Comparison of ENCODE assay signal across 19 cellular contexts in the genomic region with DNA sequence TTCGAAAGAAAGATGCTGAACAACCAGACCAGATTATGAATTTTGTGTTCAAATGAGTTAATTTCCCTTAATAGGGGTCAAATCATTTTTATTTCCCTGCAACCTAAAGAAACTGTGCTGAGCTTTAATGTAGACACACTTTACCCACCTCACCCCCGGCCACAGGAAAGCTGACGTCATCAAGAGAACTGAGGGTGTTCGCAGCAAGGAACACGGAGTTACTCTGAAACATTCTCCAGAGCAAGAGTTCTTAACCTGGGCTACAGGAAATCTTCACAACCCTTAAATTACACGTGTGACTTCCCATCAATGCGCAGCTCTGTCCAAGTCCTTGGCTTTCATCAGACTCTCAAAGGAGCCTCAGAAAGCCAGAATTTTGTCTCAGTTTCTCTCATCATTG.
DNase-seq lines count a peak whose midpoint lies in the region; ATAC-seq and TF ChIP-seq lines count a peak whose summit lies in the region.
"Had no signal": no experiment of that assay in that cellular context is flagged by ENCODE, and none has a peak within 500 bp of the region (broad histone marks: within the 10 kb centered on the region; RNA-seq: fewer than 3 reads in every experiment).

No MANE protein-coding gene starts in this region.

- no peaks in the 10 kb centered on the region for H3K4me1 ChIP-seq in right cardiac atrium (ENCODE audit: control insufficient read depth, insufficient read depth, low read length)

- peak; percentile 14 for DNase-seq in activated effector memory CD4-positive, alpha-beta T cell treated with anti-CD3 and anti-CD28 coated beads, Interleukin-2, amount 50 U/mL, for 16 hours
- no peak for DNase-seq in activated effector memory CD4-positive, alpha-beta T cell treated with Interleukin-2 at 50 U/mL for 16 hours
- DNase-seq in activated CD8-positive, alpha-beta T cell treated with anti-CD3 and anti-CD28 coated beads, Interleukin-2, amount 10 ng/mL, durations not matched to agents 7 days and 5 days: peak; percentile 26
- DNase-seq in medulla oblongata (ENCODE audit: extremely low spot score) (peak; percentile 9), type B pancreatic cell (ENCODE audit: extremely low spot score, unreplicated experiment) (no peak), dorsolateral prefrontal cortex (no peak), right cardiac atrium (no peak), omental fat pad (ENCODE audit: low spot score) (no peak)
- DNase-seq: DMS 273 treated with DMSO at 0.1 percent for 48 hours; GF-D8; GOT3; Kasumi-1; MM.1S; NCI-H1105 treated with DMSO at 0.1 percent for 48 hours; NCI-H187; NCI-H345; NCI-H69; NK-92 treated with Interleukin-12 subunit alpha and Interleukin-12 subunit beta, amount 100 ng/mL, for 24 hours; SHP77 had no signal

- no peaks in the 10 kb centered on the region for H3K36me3 Mint-ChIP-seq in activated CD8-positive, alpha-beta T cell treated with anti-CD3 and anti-CD28 coated beads, Interleukin-2, amount 10 ng/mL, durations not matched to agents 7 days and 5 days (ENCODE audit: low read depth)
- no peaks in the 10 kb centered on the region for H3K36me3 Mint-ChIP-seq in type B pancreatic cell

- no peaks in the 10 kb centered on the region for H3K27me3 Mint-ChIP-seq in activated CD8-positive, alpha-beta T cell treated with anti-CD3 and anti-CD28 coated beads, Interleukin-2, amount 10 ng/mL, durations not matched to agents 7 days and 5 days (ENCODE audit: low read depth)
- peaks cover 7% of the 10 kb centered on the region for H3K27me3 Mint-ChIP-seq in type B pancreatic cell

- H3K27me3 ChIP-seq in dorsolateral prefrontal cortex (no peaks in the 10 kb centered on the region), right cardiac atrium (ENCODE audit: control insufficient read depth, insufficient read depth) (no peaks in the 10 kb centered on the region)

- H3K4me1 Mint-ChIP-seq in activated CD8-positive, alpha-beta T cell treated with anti-CD3 and anti-CD28 coated beads, Interleukin-2, amount 10 ng/mL, durations not matched to agents 7 days and 5 days (ENCODE audit: low read depth): peaks cover 10% of the 10 kb centered on the region
- H3K4me1 Mint-ChIP-seq in type B pancreatic cell (ENCODE audit: unreplicated experiment): peaks cover 40% of the 10 kb centered on the region

- no peaks in the 10 kb centered on the region for H3K9me3 ChIP-seq in right cardiac atrium (ENCODE audit: control insufficient read depth, low read length)

- H3K4me3 Mint-ChIP-seq in activated CD8-positive, alpha-beta T cell treated with anti-CD3 and anti-CD28 coated beads, Interleukin-2, amount 10 ng/mL, durations not matched to agents 7 days and 5 days: no peak overlapping the region
- no peak overlapping the region for H3K4me3 Mint-ChIP-seq in type B pancreatic cell

- WGBS in right cardiac atrium: 52% methylated on average over 7 of the region's 7 CpGs

- TF ChIP-seq CTCF in type B pancreatic cell (conservative IDR thresholded peaks at IDR 0.05) (no peak), dorsolateral prefrontal cortex (IDR thresholded peaks at IDR 0.05 in 54 of 56, conservative IDR thresholded peaks at IDR 0.05 in 2 of 56; ENCODE audit: low read depth in 1 of 56, partially characterized antibody in 56 of 56) (no peak), omental fat pad (IDR thresholded peaks at IDR 0.05) (no peak)

- H3K27ac ChIP-seq in dorsolateral prefrontal cortex (no peak overlapping the region), right cardiac atrium (ENCODE audit: low read length) (no peak overlapping the region)

- CTCF ChIA-PET in activated CD8-positive, alpha-beta T cell treated with anti-CD3 and anti-CD28 coated beads, Interleukin-2, amount 10 ng/mL, durations not matched to agents 7 days and 5 days (lab: Charles Lee): interaction anchor here (1.2 kb wide), 1 partner anchor 12 kb away, joined by 3 read pairs; no protein-coding TSS in a partner anchor

- POLR2A ChIA-PET in activated CD8-positive, alpha-beta T cell treated with anti-CD3 and anti-CD28 coated beads, Interleukin-2, amount 10 ng/mL, durations not matched to agents 7 days and 5 days (lab: Charles Lee): no interaction called here

- H3K9me3 Mint-ChIP-seq in activated CD8-positive, alpha-beta T cell treated with anti-CD3 and anti-CD28 coated beads, Interleukin-2, amount 10 ng/mL, durations not matched to agents 7 days and 5 days (ENCODE audit: insufficient read depth): no peaks in the 10 kb centered on the region
- H3K9me3 Mint-ChIP-seq in type B pancreatic cell: peaks cover 4% of the 10 kb centered on the region

- H3K4me3 ChIP-seq in dorsolateral prefrontal cortex: no peak overlapping the region
- H3K4me3 ChIP-seq in right cardiac atrium (ENCODE audit: low read length): no peak overlapping the region

- ATAC-seq in activated CD8-positive, alpha-beta T cell treated with anti-CD3 and anti-CD28 coated beads, Interleukin-2, amount 10 ng/mL, durations not matched to agents 7 days and 5 days: no peak
- ATAC-seq in right cardiac atrium (no peak), omental fat pad (ENCODE audit: low FRiP score) (no peak)

- intact Hi-C loops in dorsolateral prefrontal cortex (cut with DNase I) (no loop called here), right cardiac atrium (cut with DNase I) (loop anchor here in 1 of 4 donors (10.0 kb wide), 1 partner anchor 71 kb away; no protein-coding TSS in a partner anchor)

- no peak overlapping the region for H3K27ac Mint-ChIP-seq in activated CD8-positive, alpha-beta T cell treated with anti-CD3 and anti-CD28 coated beads, Interleukin-2, amount 10 ng/mL, durations not matched to agents 7 days and 5 days
- H3K27ac Mint-ChIP-seq in type B pancreatic cell: peak overlapping the region; percentile 96

Comparison
In these comparisons a context has a peak if more than half of its experiments do, and no peak if none do; other contexts are left out.
1. DNase-seq: peak in activated effector memory CD4-positive, alpha-beta T cell treated with anti-CD3 and anti-CD28 coated beads, Interleukin-2, amount 50 U/mL, for 16 hours (single experiment), activated CD8-positive, alpha-beta T cell treated with anti-CD3 and anti-CD28 coated beads, Interleukin-2, amount 10 ng/mL, durations not matched to agents 7 days and 5 days (single experiment) and medulla oblongata (single experiment); none in activated effector memory CD4-positive, alpha-beta T cell treated with Interleukin-2 at 50 U/mL for 16 hours (single experiment), type B pancreatic cell (single experiment), dorsolateral prefrontal cortex (0 of 10), right cardiac atrium (0 of 3) and omental fat pad (single experiment).